28 cellular contexts compared by ENCODE assay signal in the genomic region with DNA sequence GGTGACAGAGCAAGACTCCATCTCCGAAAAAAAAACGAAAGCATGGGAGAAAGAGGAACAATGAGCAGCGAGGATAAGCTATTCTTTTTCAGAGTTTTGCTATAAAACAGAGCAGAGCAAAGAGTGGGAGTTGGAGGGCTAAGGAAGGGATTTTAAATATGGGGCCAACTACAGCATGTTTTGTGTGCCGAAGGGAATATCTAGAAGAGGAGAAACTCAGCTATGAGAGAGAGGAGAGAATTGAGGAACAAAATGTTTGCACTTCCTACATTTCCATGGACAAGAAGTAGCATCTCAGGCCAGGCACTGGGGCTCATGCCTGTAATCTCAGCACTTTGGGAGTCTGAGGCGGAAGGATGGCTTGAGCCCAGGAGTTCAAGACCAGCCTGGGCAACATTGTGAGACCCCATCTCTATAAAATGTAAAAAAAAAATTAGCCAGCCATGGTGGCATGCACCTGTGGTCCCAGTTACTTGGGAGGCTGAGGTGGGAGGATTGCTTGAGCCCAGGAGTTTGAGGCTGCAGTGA.
"Had no signal": no experiment of that assay in that cellular context is flagged by ENCODE, and none has a peak within 500 bp of the region (broad histone marks: within the 10 kb centered on the region; RNA-seq: fewer than 3 reads in every experiment).

No MANE protein-coding gene starts in this region.

- H3K9me3 Mint-ChIP-seq: activated B cell treated with CpG ODN at 0.5 μM for 24 hours; activated naive CD8-positive, alpha-beta T cell treated with anti-CD3 and anti-CD28 coated beads for 36 hours; central memory CD8-positive, alpha-beta T cell; effector memory CD8-positive, alpha-beta T cell; nephron; type B pancreatic cell had no signal

- ATAC-seq: activated CD4-positive, alpha-beta T cell treated with anti-CD3 and anti-CD28 coated beads for 36 hours; effector memory CD8-positive, alpha-beta T cell; left lung had no signal

- H3K36me3 Mint-ChIP-seq: activated naive CD8-positive, alpha-beta T cell treated with anti-CD3 and anti-CD28 coated beads for 36 hours; type B pancreatic cell had no signal

- H2AFZ ChIP-seq: hepatocyte had no signal

- H3K27ac ChIP-seq: breast epithelium, dorsolateral prefrontal cortex, esophagus muscularis mucosa, hepatocyte, sigmoid colon, thoracic aorta had no signal

- H3K79me2 ChIP-seq: hepatocyte had no signal

- DNase-seq: activated B cell treated with CpG ODN at 0.5 μM for 24 hours; activated CD4-positive, alpha-beta T cell treated with anti-CD3 and anti-CD28 coated beads for 36 hours; activated CD4-positive, alpha-beta T cell treated with anti-CD3 and anti-CD28 coated beads, Interleukin-2, amount 50 U/mL, for 48 hours; activated naive CD4-positive, alpha-beta T cell treated with Interleukin-2 at 50 U/mL for 16 hours; activated naive CD8-positive, alpha-beta T cell treated with anti-CD3 and anti-CD28 coated beads for 36 hours; activated T-cell treated with anti-CD3 and anti-CD28 coated beads, Interleukin-2, amount 50 U/mL, for 48 hours; dorsolateral prefrontal cortex; effector memory CD8-positive, alpha-beta T cell; glutamatergic neuron; kidney glomerular epithelial cell; left lung; midbrain; nucleus accumbens; sigmoid colon; stimulated activated CD4-positive, alpha-beta T cell treated with anti-CD3 and anti-CD28 coated beads, Interleukin-4, amount 100 ng/mL, for 1 hour; stimulated activated naive CD4-positive, alpha-beta T cell treated with Interleukin-2 at 50 U/mL for 16 hours; T1000 had no signal

- H3K4me1 ChIP-seq: breast epithelium, left lung, sigmoid colon had no signal

- H3K27ac Mint-ChIP-seq: activated B cell treated with CpG ODN at 0.5 μM for 24 hours; activated CD4-positive, alpha-beta T cell treated with anti-CD3 and anti-CD28 coated beads for 36 hours; activated naive CD8-positive, alpha-beta T cell treated with anti-CD3 and anti-CD28 coated beads for 36 hours; effector memory CD8-positive, alpha-beta T cell; nephron; type B pancreatic cell had no signal

- H3K27me3 Mint-ChIP-seq: activated B cell treated with CpG ODN at 0.5 μM for 24 hours; activated CD4-positive, alpha-beta T cell treated with anti-CD3 and anti-CD28 coated beads for 36 hours; activated naive CD8-positive, alpha-beta T cell treated with anti-CD3 and anti-CD28 coated beads for 36 hours had no signal

- H3K4me3 ChIP-seq: breast epithelium, dorsolateral prefrontal cortex, esophagus muscularis mucosa, hepatocyte, left lung, sigmoid colon, smooth muscle cell, thoracic aorta had no signal

- H3K4me3 Mint-ChIP-seq: activated B cell treated with CpG ODN at 0.5 μM for 24 hours; activated CD4-positive, alpha-beta T cell treated with anti-CD3 and anti-CD28 coated beads for 36 hours; activated naive CD8-positive, alpha-beta T cell treated with anti-CD3 and anti-CD28 coated beads for 36 hours; central memory CD8-positive, alpha-beta T cell; effector memory CD8-positive, alpha-beta T cell; nephron; type B pancreatic cell had no signal

- H3K9me3 ChIP-seq: breast epithelium, esophagus muscularis mucosa, left lung, sigmoid colon, thoracic aorta had no signal

- H3K27me3 ChIP-seq: breast epithelium, dorsolateral prefrontal cortex, esophagus muscularis mucosa, hepatocyte, left lung, sigmoid colon had no signal

- FAIRE-seq: colon, endothelial cell of umbilical vein, frontal cortex had no signal

- H3K4me1 Mint-ChIP-seq: activated B cell treated with CpG ODN at 0.5 μM for 24 hours; activated CD4-positive, alpha-beta T cell treated with anti-CD3 and anti-CD28 coated beads for 36 hours; activated naive CD8-positive, alpha-beta T cell treated with anti-CD3 and anti-CD28 coated beads for 36 hours; central memory CD8-positive, alpha-beta T cell; nephron had no signal

- H3K36me3 ChIP-seq: breast epithelium, esophagus muscularis mucosa, left lung, sigmoid colon, thoracic aorta had no signal

- H3K4me2 ChIP-seq: hepatocyte, smooth muscle cell had no signal
